1 cellular context compared by ENCODE assay signal in genomic region chr6:150739711-150740349, GRCh38.
TF ChIP-seq lines count a peak whose summit lies in the region.

No MANE protein-coding gene starts in this region.

TF ChIP-seq in HEK293, 187 proteins besides CTCF, POLR2A, EP300 and RAD21 (continued from another document):
- TF ChIP-seq ZNF335 (tag by site-specific recombination; conservative IDR thresholded peaks at IDR 0.05): 0 out of 2 replicates have a peak, but pooled peaks have one; percentile 17
- TF ChIP-seq ZBTB17 (tag by site-specific recombination; IDR thresholded peaks at IDR 0.05): peak; percentile 83
- TF ChIP-seq ZNF677 (tag by site-specific recombination; IDR thresholded peaks at IDR 0.05): no peak
- TF ChIP-seq ZNF837 (tag by site-specific recombination; IDR thresholded peaks at IDR 0.05): no peak
- TF ChIP-seq ZNF112 (tag by site-specific recombination; IDR thresholded peaks at IDR 0.05): no peak
- TF ChIP-seq ZNF529 (tag by site-specific recombination; IDR thresholded peaks at IDR 0.05; ENCODE audit: insufficient replicate concordance): no peak
